In the genomic region with DNA sequence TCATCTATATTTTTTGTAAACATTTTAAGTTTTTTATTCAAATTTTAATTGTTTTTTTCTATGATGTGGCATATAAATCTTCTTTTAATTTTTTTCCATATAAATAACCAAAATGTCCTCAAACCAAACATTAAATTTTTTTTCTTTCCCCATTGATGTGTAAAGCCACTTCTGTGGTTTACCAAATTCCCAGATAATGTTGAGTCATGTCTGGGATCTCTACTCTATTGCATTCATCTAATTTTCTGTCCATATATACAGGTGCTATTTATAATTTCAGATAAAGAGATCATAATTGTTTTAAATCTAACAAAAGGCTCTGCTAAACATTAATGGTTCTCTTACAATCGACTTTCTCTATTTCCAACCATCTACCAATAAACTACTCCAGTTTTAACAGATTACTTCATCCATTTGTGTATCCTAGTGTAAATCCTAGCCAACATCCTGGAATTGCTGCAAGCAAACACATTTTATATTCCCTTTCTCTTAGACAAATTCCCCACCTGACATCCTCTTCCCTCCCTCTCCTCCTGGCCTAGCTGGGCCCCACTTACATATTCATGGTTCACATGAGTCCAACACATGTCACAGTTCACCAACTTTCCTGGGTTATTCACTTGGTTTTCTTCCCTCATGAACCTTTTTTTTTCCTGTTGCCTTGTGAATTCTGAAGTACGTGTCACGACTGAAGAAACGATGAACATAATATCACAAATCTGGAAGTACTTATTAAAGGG, we compare ENCODE assay signal across 13 cellular contexts.
DNase-seq lines count a peak whose midpoint lies in the region; ATAC-seq and TF ChIP-seq lines count a peak whose summit lies in the region.
"Had no signal": no experiment of that assay in that cellular context is flagged by ENCODE, and none has a peak within 500 bp of the region (broad histone marks: within the 10 kb centered on the region; RNA-seq: fewer than 3 reads in every experiment).

No MANE protein-coding gene starts in this region.

- no peak overlapping the region for H3K14ac ChIP-seq in neuronal stem cell (ENCODE audit: low read length)

- H2BK15ac ChIP-seq in neuronal stem cell (ENCODE audit: low read length), result no peak overlapping the region

- H4K91ac ChIP-seq in neuronal stem cell (ENCODE audit: low read depth, low read length, poor library complexity), result no peak overlapping the region

- no peaks in the 10 kb centered on the region for H3K36me3 ChIP-seq in neuronal stem cell (replicated peaks in 1 of 2; ENCODE audit: control insufficient read depth in 2 of 2, insufficient read depth in 2 of 2, low read length in 2 of 2)
- H3K36me3 ChIP-seq: esophagus squamous epithelium had no signal

- no peak overlapping the region for H3K4me3 ChIP-seq in fibroblast of mammary gland (ENCODE audit: control insufficient read depth, low read depth, low read length)
- no peak overlapping the region for H3K4me3 ChIP-seq in neuronal stem cell (ENCODE audit: low read length in 2 of 2)
- H3K4me3 ChIP-seq: esophagus squamous epithelium had no signal

- TF ChIP-seq CTCF in fibroblast of mammary gland (conservative IDR thresholded peaks at IDR 0.05; ENCODE audit: control insufficient read depth, insufficient read depth, low read depth, low read length), result no peak

- H3K4me1 ChIP-seq in neuronal stem cell (ENCODE audit: control insufficient read depth in 2 of 2, insufficient read depth in 1 of 2, low read depth in 1 of 2, low read length in 2 of 2), result peaks cover 3 to 30% of the 10 kb centered on the region in 2 donors
- H3K4me1 ChIP-seq: esophagus squamous epithelium had no signal

- 100% methylated on average over 1 of the region's 4 CpGs; no CpG with 5 or more reads in 1 of the 2 donors for WGBS in neuronal stem cell (ENCODE audit: extremely low coverage in 2 of 2, insufficient read length in 2 of 2, insufficient replicate concordance in 1 of 2), 2 donors

- ATAC-seq in HG02840 (IDR thresholded peaks at IDR 0.05; ENCODE audit: low FRiP score, unreplicated experiment), result no peak
- ATAC-seq: activated CD4-positive, CD25-positive, alpha-beta regulatory T cell treated with anti-CD3 and anti-CD28 coated beads, Interleukin-2, amount 50 U/mL, for 24 hours had no signal

- H3K18ac ChIP-seq in neuronal stem cell (ENCODE audit: low read length), result no peak overlapping the region

- no peak overlapping the region for H4K8ac ChIP-seq in neuronal stem cell (ENCODE audit: low read depth, low read length)

- no peak overlapping the region for H3K4ac ChIP-seq in neuronal stem cell (ENCODE audit: low read length)

- no peak overlapping the region for H3K27ac ChIP-seq in neuronal stem cell (replicated peaks; ENCODE audit: low read length)
- H3K27ac ChIP-seq: esophagus squamous epithelium had no signal

- peaks cover 0 to 12% of the 10 kb centered on the region in 2 donors for H3K9me3 ChIP-seq in neuronal stem cell (replicated peaks in 1 of 2; ENCODE audit: control insufficient read depth in 2 of 2, insufficient read depth in 1 of 2, low read depth in 1 of 2, low read length in 2 of 2)
- H3K9me3 ChIP-seq: esophagus squamous epithelium had no signal

- H2AK5ac ChIP-seq in neuronal stem cell (ENCODE audit: low read depth, low read length), result no peak overlapping the region

- H3K79me1 ChIP-seq in neuronal stem cell (ENCODE audit: low read depth, low read length), result no peaks in the 10 kb centered on the region

- H3K23ac ChIP-seq in neuronal stem cell (ENCODE audit: low read depth, low read length, poor library complexity), result no peak overlapping the region

- H2BK5ac ChIP-seq in neuronal stem cell (ENCODE audit: low read length), result no peak overlapping the region

- H3K4me2 ChIP-seq in neuronal stem cell (ENCODE audit: insufficient read depth, low read length, poor library complexity, severe bottlenecking), result no peak overlapping the region

- no peak overlapping the region for H2BK12ac ChIP-seq in neuronal stem cell (ENCODE audit: low read length)

- H3K9ac ChIP-seq in neuronal stem cell (ENCODE audit: low read depth, low read length, poor library complexity), result no peak overlapping the region

- H2AFZ ChIP-seq in neuronal stem cell (ENCODE audit: low read length), result peak overlapping the region; percentile 43

- DNase-seq in HCEC 1CT (peak; percentile 58), NCI-H748 (lab: John Stamatoyannopoulos, UW; ENCODE audit: unreplicated experiment) (peak; percentile 57), fibroblast of mammary gland (ENCODE audit: low read depth) (peak; percentile 47), neuronal stem cell (ENCODE audit: low spot score) (no peak), NCI-H2227 treated with DMSO at 0.1 percent for 48 hours (lab: John Stamatoyannopoulos, UW) (no peak), AG08396 (ENCODE audit: low spot score) (no peak)
- DNase-seq: activated CD8-positive, alpha-beta memory T cell treated with anti-CD3 and anti-CD28 coated beads, Interleukin-2, amount 50 U/mL, for 4 hours; CD4-positive, CD25-positive, alpha-beta regulatory T cell; cerebellar nuclear complex; esophagus squamous epithelium; small intestine had no signal

- no peak overlapping the region for H2BK120ac ChIP-seq in neuronal stem cell (ENCODE audit: low read depth, low read length)

- no peaks in the 10 kb centered on the region for H3K27me3 ChIP-seq in neuronal stem cell (ENCODE audit: control insufficient read depth in 3 of 3, insufficient read depth in 3 of 3, low read depth in 1 of 3, low read length in 3 of 3)
- H3K27me3 ChIP-seq: esophagus squamous epithelium had no signal

Comparison
In these comparisons a context has a peak if more than half of its experiments do, and no peak if none do; other contexts are left out.
1. DNase-seq: peak in HCEC 1CT (single experiment), NCI-H748 (single experiment) and fibroblast of mammary gland (single experiment); none in neuronal stem cell (single experiment), NCI-H2227 treated with DMSO at 0.1 percent for 48 hours (single experiment) and AG08396 (single experiment).